In genomic region chr9:3828495-3828894, GRCh38 we compare ENCODE assay signal across 1 cellular context.
TF ChIP-seq lines count a peak whose summit lies in the region.

No MANE protein-coding gene starts in this region.

TF ChIP-seq in IMR-90, 13 proteins besides CTCF, POLR2A, EP300 and RAD21 (continued from another document):
- no peak for TF ChIP-seq ELK1 (IDR thresholded peaks at IDR 0.05; ENCODE audit: borderline replicate concordance, low read depth, low read length)
- no peak for TF ChIP-seq MAFK (IDR thresholded peaks at IDR 0.05; ENCODE audit: low read depth, low read length)
- no peak for TF ChIP-seq SMC3 (IDR thresholded peaks at IDR 0.05; ENCODE audit: low read depth, low read length)
